Comparison of ENCODE assay signal across 8 cellular contexts in genomic region chr2:218710687-218711549, GRCh38. TPM values are rescaled to one million over a fixed set of nuclear protein-coding genes. Genes with fewer than 3 reads are reported as not detected.
DNase-seq lines count a peak whose midpoint lies in the region; ATAC-seq and TF ChIP-seq lines count a peak whose summit lies in the region.

TSS of gene TTLL4 (plus strand) at chr2:218710835. CDS start at chr2:218737677, 26,842 bp downstream.

- peaks cover 10 to 23% (median 23%) of the 10 kb centered on the region in 4 donors for H3K4me1 Mint-ChIP-seq in naive thymus-derived CD8-positive, alpha-beta T cell

- H2AFZ ChIP-seq in fibroblast of lung (ENCODE audit: low read length): peak within 1 kb of the TSS; percentile 88

- H3K36me3 ChIP-seq in fibroblast of lung (ENCODE audit: control insufficient read depth, insufficient read depth, low read length): no peaks in the 10 kb centered on the region

- H3K4me2 ChIP-seq in fibroblast of lung (ENCODE audit: extremely low read depth, insufficient read depth, low read length): peak within 1 kb of the TSS; percentile 76

- H3K4me3 ChIP-seq in fibroblast of lung (replicated peaks in 1 of 4; ENCODE audit: control extremely low read depth in 1 of 4, insufficient read depth in 1 of 4, low read depth in 3 of 4, low read length in 4 of 4): peak within 1 kb of the TSS; percentile 67 to 89 (median 78)

- peaks cover 2% of the 10 kb centered on the region for H3K4me1 ChIP-seq in fibroblast of lung (ENCODE audit: control insufficient read depth, extremely low read depth, insufficient read depth, low read length)

- POLR2A ChIA-PET in naive thymus-derived CD8-positive, alpha-beta T cell (lab: Charles Lee): interaction anchor here (0.7 to 2.3 kb wide), 13 partner anchors 12 to 676 kb away, joined by 3 to 7 read pairs (median 3); partner anchors contain the start of genes BCS1L, CNPPD1, CTDSP1 and RNF25

- H3K9me3 Mint-ChIP-seq in naive thymus-derived CD8-positive, alpha-beta T cell: no peaks in the 10 kb centered on the region

- ATAC-seq in naive thymus-derived CD8-positive, alpha-beta T cell: peak; percentile 95 to 97

- peaks cover 33% of the 10 kb centered on the region for H3K79me2 ChIP-seq in fibroblast of lung (ENCODE audit: control insufficient read depth, insufficient read depth, low read length)

- H3K27me3 Mint-ChIP-seq in naive thymus-derived CD8-positive, alpha-beta T cell: peaks cover 0 to 7% (median under 1%) of the 10 kb centered on the region in 5 donors

- H3K27ac Mint-ChIP-seq in naive thymus-derived CD8-positive, alpha-beta T cell: peak within 1 kb of the TSS; percentile 65 to 96 (median 92)

- peak; percentile 81 for TF ChIP-seq CTCF in LNCAP (IDR thresholded peaks at IDR 0.05)
- peak; percentile 48 to 62 for TF ChIP-seq CTCF in fibroblast of lung (conservative IDR thresholded peaks at IDR 0.05 in 1 of 2, IDR thresholded peaks at IDR 0.05 in 1 of 2; ENCODE audit: low read depth in 1 of 2, low read length in 2 of 2)

- H4K20me1 ChIP-seq in fibroblast of lung (ENCODE audit: control insufficient read depth, extremely low read depth, insufficient read depth, low read length): no peaks in the 10 kb centered on the region

- peak within 1 kb of the TSS; percentile 93 for H3K27ac ChIP-seq in fibroblast of lung (ENCODE audit: insufficient read depth, low read length)

- peak within 1 kb of the TSS; percentile 92 for H3K9ac ChIP-seq in fibroblast of lung (ENCODE audit: insufficient read depth, low read length)

- peak within 1 kb of the TSS; percentile 93 to 99 (median 96) for H3K4me3 Mint-ChIP-seq in naive thymus-derived CD8-positive, alpha-beta T cell

- H3K27me3 ChIP-seq in fibroblast of lung (ENCODE audit: control insufficient read depth, insufficient read depth, low read length): no peaks in the 10 kb centered on the region

- H3K9me3 ChIP-seq in fibroblast of lung (ENCODE audit: control insufficient read depth, insufficient read depth, low read depth, low read length): no peaks in the 10 kb centered on the region

- H3K36me3 Mint-ChIP-seq in naive thymus-derived CD8-positive, alpha-beta T cell: peaks cover 0 to 3% (median 3%) of the 10 kb centered on the region in 3 donors

- DNase-seq in EL (peak; percentile 96), GOT3 (lab: John Stamatoyannopoulos, UW) (peak; percentile 92), RPMI8226 (peak; percentile 94), fibroblast of lung (ENCODE audit: low read depth in 2 of 2) (peak; percentile 91 to 95)
- DNase-seq in activated T-helper 1 cell treated with anti-CD3 and anti-CD28 coated beads, Interleukin-2, amount 50 U/mL, for 16 hours (ENCODE audit: low read depth in 1 of 2, low spot score in 1 of 2): peak; percentile 97 to 98
- peak; percentile 95 to 100 (median 99) for DNase-seq in naive thymus-derived CD8-positive, alpha-beta T cell
- DNase-seq in stimulated activated naive CD4-positive, alpha-beta T cell (lab: John Stamatoyannopoulos, UW): peak; percentile 94 to 99 (median 98)

RNA-seq across cellular contexts. Expression of gene TTLL4, which starts in this region (rescaled TPM):
- total RNA-seq in fibroblast of lung: 5.9 and 9.4 TPM in 2 replicates
- 6.1 and 14.4 TPM in 2 replicates for polyA plus RNA-seq in fibroblast of lung
- 4.2 and 9.7 TPM in 2 replicates for polyA plus RNA-seq in fibroblast of lung (2012)
- 10.3 and 38.9 TPM in 2 replicates for polyA minus RNA-seq in fibroblast of lung (ENCODE audit: low replicate concordance)
- 10 to 100 TPM; 20.4 to 23.1 TPM for total RNA-seq in naive thymus-derived CD8-positive, alpha-beta T cell
- 1 to 10 TPM; 2.2 to 5.4 (median 3.4) TPM for polyA plus RNA-seq in naive thymus-derived CD8-positive, alpha-beta T cell

Comparison
In these comparisons a context has a peak if more than half of its experiments do, and no peak if none do; other contexts are left out.
1. Peak in every context shown above with its lines: DNase-seq, ATAC-seq, H3K4me3 ChIP-seq and H3K27ac ChIP-seq.